ENCODE assay signal across 19 cellular contexts in the genomic region with DNA sequence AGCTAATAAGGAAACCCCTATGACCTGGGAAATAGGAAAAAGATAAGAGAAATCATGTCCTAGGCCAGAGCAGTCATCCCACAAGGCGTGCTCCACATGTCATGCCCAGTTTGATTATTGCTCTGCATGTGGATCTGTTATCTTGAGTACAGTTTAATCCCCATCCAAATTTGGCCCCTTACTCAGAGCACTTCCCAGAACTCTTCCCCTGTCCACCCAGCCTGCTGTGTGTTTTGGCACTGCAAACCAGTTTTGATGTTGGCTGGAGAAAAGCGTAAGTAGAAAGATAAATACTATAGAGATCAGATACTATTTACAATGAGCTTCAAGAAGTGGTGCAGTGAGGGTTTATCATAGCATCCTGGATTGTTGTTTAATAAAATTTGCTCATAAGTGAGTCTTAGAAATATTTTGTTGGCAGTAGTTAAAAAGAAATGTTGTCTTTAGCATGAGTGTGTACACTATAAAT.
DNase-seq lines count a peak whose midpoint lies in the region; ATAC-seq, FAIRE-seq and TF ChIP-seq lines count a peak whose summit lies in the region.
"Had no signal": no experiment of that assay in that cellular context is flagged by ENCODE, and none has a peak within 500 bp of the region (broad histone marks: within the 10 kb centered on the region; RNA-seq: fewer than 3 reads in every experiment).

No MANE protein-coding gene starts in this region.

- H3K36me3 ChIP-seq in endothelial cell of umbilical vein (ENCODE audit: control insufficient read depth in 2 of 2, extremely low read depth in 1 of 2, insufficient read depth in 2 of 2, low read length in 2 of 2) (peaks cover 48 to 64% of the 10 kb centered on the region in 2 experiments), smooth muscle cell (ENCODE audit: low read depth) (no peaks in the 10 kb centered on the region)
- H3K36me3 ChIP-seq: SJSA1 had no signal

- FAIRE-seq in endothelial cell of umbilical vein (lab: Jason Lieb, UNC), result no peak
- no peak for FAIRE-seq in HTR-8/SVneo (lab: Jason Lieb, UNC)

- no TSS peak for BruUV-seq in endothelial cell of umbilical vein (replicated peaks; lab: Mats Ljungman, UMichigan)

- no peak overlapping the region for H3K4me2 ChIP-seq in endothelial cell of umbilical vein (ENCODE audit: insufficient read depth, low read length)
- H3K4me2 ChIP-seq in smooth muscle cell, result peak overlapping the region; percentile 51

- 26% methylated on average over 2 of the region's 2 CpGs for WGBS in right cardiac atrium
- 40% methylated on average over 2 of the region's 2 CpGs for WGBS in smooth muscle cell (ENCODE audit: low lambda C conversion rate)

- no peak overlapping the region for H2AFZ ChIP-seq in endothelial cell of umbilical vein (ENCODE audit: low read depth, low read length)
- no peak overlapping the region for H2AFZ ChIP-seq in smooth muscle cell (ENCODE audit: low read depth)

- H3K9ac ChIP-seq in endothelial cell of umbilical vein (replicated peaks; ENCODE audit: extremely low read depth, insufficient read depth, low read length), result no peak overlapping the region
- no peak overlapping the region for H3K9ac ChIP-seq in smooth muscle cell (ENCODE audit: low read depth)

- dilution Hi-C loops in endothelial cell of umbilical vein (cut with MboI; ENCODE audit: extremely low pct_ligation_motif_present, low sequenced_read_pairs), result no loop called here

- no peak for TF ChIP-seq POLR2A in endothelial cell of umbilical vein (IDR thresholded peaks at IDR 0.05; ENCODE audit: low read depth, low read length)

- CTCF ChIA-PET in endothelial cell of umbilical vein (lab: Charles Lee) (interaction anchor here (1.1 to 3.1 kb wide), 7 partner anchors 8 to 674 kb away, joined by 3 to 13 read pairs (median 4); no protein-coding TSS in a partner anchor), GM10248 (lab: Yijun Ruan, JAX) (interaction anchor here (1.1 to 2.0 kb wide), 4 partner anchors 9 to 37 kb away, joined by 3 to 4 read pairs (median 4); no protein-coding TSS in a partner anchor)

- no peak overlapping the region for H3K27ac ChIP-seq in right cardiac atrium (ENCODE audit: low read length)
- no peak overlapping the region for H3K27ac ChIP-seq in endothelial cell of umbilical vein (ENCODE audit: insufficient read depth, low read depth, low read length)
- no peak overlapping the region for H3K27ac ChIP-seq in smooth muscle cell (ENCODE audit: low read depth)
- H3K27ac ChIP-seq: HL-60, RWPE1, SJSA1 had no signal

- ATAC-seq in right cardiac atrium (peak; percentile 83 to 95), Right ventricle myocardium superior (ENCODE audit: poor library complexity) (no peak)

- H3K79me2 ChIP-seq in endothelial cell of umbilical vein (ENCODE audit: control insufficient read depth, insufficient read depth, low read length), result peaks cover 2% of the 10 kb centered on the region
- no peaks in the 10 kb centered on the region for H3K79me2 ChIP-seq in smooth muscle cell (ENCODE audit: low read depth)

- intact Hi-C loops in right cardiac atrium (cut with DNase I), result loop anchor here in 1 of 4 donors (2.0 kb wide), 1 partner anchor 35 kb away; no protein-coding TSS in a partner anchor
- intact Hi-C loops in Right ventricle myocardium superior (cut with DNase I), result no loop called here
- intact Hi-C loops in endothelial cell of umbilical vein (cut with micrococcal nuclease), result no loop called here

- DNase-seq in right cardiac atrium (peak in 1 of 3 donors; percentile 24), Right ventricle myocardium superior (no peak), NCI-H460 (ENCODE audit: extremely low read depth, low read depth) (peak; percentile 66), endothelial cell of umbilical vein (ENCODE audit: low read depth, low spot score) (peak; percentile 21), smooth muscle cell (lab: John Stamatoyannopoulos, UW; ENCODE audit: unreplicated experiment) (no peak), GM10248 (ENCODE audit: extremely low spot score) (no peak), ecto neural progenitor cell (ENCODE audit: low spot score) (no peak), HTR-8/SVneo (ENCODE audit: insufficient read length, low spot score) (no peak)
- DNase-seq: Caco-2; CD4-positive, CD25-positive, alpha-beta regulatory T cell; H9; MV-4-11; NCI-H1436 treated with DMSO at 0.1 percent for 48 hours; NCI-H2081 treated with DMSO at 0.1 percent for 48 hours; NCI-H226; NCI-H526 treated with DMSO at 0.1 percent for 48 hours had no signal

- H3K27me3 ChIP-seq in right cardiac atrium (ENCODE audit: control insufficient read depth, insufficient read depth), result no peaks in the 10 kb centered on the region
- no peaks in the 10 kb centered on the region for H3K27me3 ChIP-seq in endothelial cell of umbilical vein (ENCODE audit: control insufficient read depth in 2 of 2, insufficient read depth in 2 of 2, low read length in 2 of 2)
- H3K27me3 ChIP-seq in smooth muscle cell (ENCODE audit: low read depth), result no peaks in the 10 kb centered on the region
- H3K27me3 ChIP-seq: SJSA1 had no signal

- H4K20me1 ChIP-seq in endothelial cell of umbilical vein (replicated peaks; ENCODE audit: control insufficient read depth, extremely low read depth, insufficient read depth, low read length), result no peaks in the 10 kb centered on the region
- H4K20me1 ChIP-seq in smooth muscle cell (ENCODE audit: low read depth), result no peaks in the 10 kb centered on the region

- H3K4me1 ChIP-seq in right cardiac atrium (ENCODE audit: control insufficient read depth, insufficient read depth, low read length) (peaks cover 2% of the 10 kb centered on the region), endothelial cell of umbilical vein (ENCODE audit: control insufficient read depth, extremely low read depth, insufficient read depth, low read length) (peaks cover 28% of the 10 kb centered on the region), smooth muscle cell (ENCODE audit: low read depth) (peaks cover 4% of the 10 kb centered on the region)
- H3K4me1 ChIP-seq: Caco-2 had no signal

- no peaks in the 10 kb centered on the region for H3K9me1 ChIP-seq in endothelial cell of umbilical vein (replicated peaks; ENCODE audit: control insufficient read depth, extremely low read depth, insufficient read depth, low read length)

- POLR2A ChIA-PET in endothelial cell of umbilical vein (lab: Charles Lee) (no interaction called here), GM10248 (lab: Yijun Ruan, JAX) (no interaction called here)

- peaks cover 5% of the 10 kb centered on the region for H3F3A ChIP-seq in smooth muscle cell (ENCODE audit: low read depth)

- H3K4me3 ChIP-seq in right cardiac atrium (ENCODE audit: low read length) (no peak overlapping the region), endothelial cell of umbilical vein (replicated peaks in 1 of 3; ENCODE audit: insufficient read depth in 1 of 3, low read depth in 1 of 3, low read length in 3 of 3) (no peak overlapping the region), smooth muscle cell (no peak overlapping the region)
- H3K4me3 ChIP-seq: SJSA1 had no signal

- H3K9me3 ChIP-seq in right cardiac atrium (ENCODE audit: control insufficient read depth, low read length) (no peaks in the 10 kb centered on the region), endothelial cell of umbilical vein (replicated peaks; ENCODE audit: control insufficient read depth, insufficient read depth, low read length) (no peaks in the 10 kb centered on the region), smooth muscle cell (replicated peaks; ENCODE audit: low read depth) (no peaks in the 10 kb centered on the region)
- H3K9me3 ChIP-seq: Caco-2, SJSA1 had no signal

- TF ChIP-seq CTCF in endothelial cell of umbilical vein (IDR thresholded peaks at IDR 0.05; ENCODE audit: extremely low read depth in 1 of 2, insufficient read depth in 1 of 2, low read depth in 1 of 2, low read length in 2 of 2) (no peak), smooth muscle cell (IDR thresholded peaks at IDR 0.05; ENCODE audit: borderline replicate concordance, insufficient read depth, poor library complexity, severe bottlenecking) (no peak), GM10248 (IDR thresholded peaks at IDR 0.05; ENCODE audit: control extremely low read depth, extremely low read depth, low read depth, missing control alignments) (no peak)

TF ChIP-seq in endothelial cell of umbilical vein, 7 proteins besides CTCF, POLR2A, EP300 and RAD21:
- TF ChIP-seq POLR2AphosphoS5 (IDR thresholded peaks at IDR 0.05; ENCODE audit: insufficient read depth, low read depth, low read length) (no peak), MYC (IDR thresholded peaks at IDR 0.05; ENCODE audit: low read depth, low read length) (no peak), MAX (IDR thresholded peaks at IDR 0.05; ENCODE audit: insufficient read depth, insufficient read length) (no peak), FOS (IDR thresholded peaks at IDR 0.05; ENCODE audit: borderline replicate concordance, insufficient read depth, low read length) (no peak), EZH2 (IDR thresholded peaks at IDR 0.05; ENCODE audit: borderline replicate concordance, low read depth, low read length, severe bottlenecking) (no peak), GATA2 (IDR thresholded peaks at IDR 0.05; ENCODE audit: insufficient read depth, insufficient read length, low read depth, low read length) (no peak), JUN (IDR thresholded peaks at IDR 0.05; ENCODE audit: borderline replicate concordance, insufficient read depth, insufficient read length, low read depth) (no peak)

Comparison
In these comparisons a context has a peak if more than half of its experiments do, and no peak if none do; other contexts are left out.
1. DNase-seq: peak in NCI-H460 (single experiment) and endothelial cell of umbilical vein (single experiment); none in Right ventricle myocardium superior (single experiment), smooth muscle cell (single experiment), GM10248 (single experiment), ecto neural progenitor cell (single experiment) and HTR-8/SVneo (single experiment).